Comparison of ENCODE assay signal across 13 cellular contexts in genomic region chr9:104074876-104075275, GRCh38. TPM values are rescaled to one million over a fixed set of nuclear protein-coding genes. Genes with fewer than 3 reads are reported as not detected.
A peak's percentile ranks its signal among the peaks of the same experiment; 100 is the strongest.
DNase-seq lines count a peak whose midpoint lies in the region; ATAC-seq, FAIRE-seq and TF ChIP-seq lines count a peak whose summit lies in the region.
"Had no signal": no experiment of that assay in that cellular context is flagged by ENCODE, and none has a peak within 500 bp of the region (broad histone marks: within the 10 kb centered on the region; RNA-seq: fewer than 3 reads in every experiment).

No MANE protein-coding gene starts in this region.

- H3K4me3 ChIP-seq in AG09309 (ENCODE audit: control insufficient read depth, low read depth, low read length) (no peak overlapping the region), SJSA1 (no peak overlapping the region), fibroblast of the aortic adventitia (ENCODE audit: low read depth, low read length) (no peak overlapping the region), muscle layer of colon (ENCODE audit: low read depth in 1 of 2, low read length in 2 of 2) (no peak overlapping the region), kidney (ENCODE audit: low read length in 2 of 2) (no peak overlapping the region)
- no peak overlapping the region for H3K4me3 ChIP-seq in effector memory CD4-positive, alpha-beta T cell (ENCODE audit: insufficient read depth, low read depth, low read length, poor library complexity, severe bottlenecking)
- H3K4me3 ChIP-seq: SK-N-MC had no signal

- FAIRE-seq in kidney (lab: Jason Lieb, UNC): no peak

- H3K4me1 ChIP-seq in SJSA1 (replicated peaks) (peaks cover 26% of the 10 kb centered on the region), muscle layer of colon (ENCODE audit: insufficient read depth, low read length) (peaks cover 31% of the 10 kb centered on the region), kidney (ENCODE audit: control insufficient read depth in 1 of 2, insufficient read depth in 1 of 2, low read depth in 1 of 2, low read length in 2 of 2) (no peaks in the 10 kb centered on the region)
- H3K4me1 ChIP-seq in effector memory CD4-positive, alpha-beta T cell (ENCODE audit: control insufficient read depth, insufficient read depth, low read length, poor library complexity, severe bottlenecking): no peaks in the 10 kb centered on the region

- intact Hi-C loops in kidney (cut with DNase I): no loop called here

- ATAC-seq in HG02981 (IDR thresholded peaks at IDR 0.05; ENCODE audit: unreplicated experiment): no peak
- ATAC-seq: activated T-helper 17 cell treated with anti-CD3 and anti-CD28 coated beads, Interleukin-2, amount 50 U/mL, for 72 hours had no signal

- DNase-seq in AG09309 (ENCODE audit: low read depth) (peak; percentile 46), SJSA1 (ENCODE audit: low read depth in 1 of 2, low spot score in 2 of 2) (peak in 1 of 2 experiments; percentile 61), fibroblast of the aortic adventitia (ENCODE audit: low read depth) (peak; percentile 86), LoVo (ENCODE audit: low spot score) (no peak), kidney (no peak)
- DNase-seq in effector memory CD4-positive, alpha-beta T cell: no peak
- DNase-seq: CD4-positive, CD25-positive, alpha-beta regulatory T cell; NCI-H1105 treated with DMSO at 0.1 percent for 48 hours; NCI-H524 had no signal

- no peaks in the 10 kb centered on the region for H3K9me3 ChIP-seq in SJSA1 (replicated peaks)
- no peaks in the 10 kb centered on the region for H3K9me3 ChIP-seq in muscle layer of colon (ENCODE audit: low read length)
- H3K9me3 ChIP-seq in kidney (ENCODE audit: control insufficient read depth in 1 of 2, low read length in 2 of 2): peaks cover 0 to 2% of the 10 kb centered on the region in 2 donors
- no peaks in the 10 kb centered on the region for H3K9me3 ChIP-seq in effector memory CD4-positive, alpha-beta T cell (ENCODE audit: control insufficient read depth, low read length)

- H3K27me3 ChIP-seq in SJSA1 (replicated peaks): no peaks in the 10 kb centered on the region
- no peaks in the 10 kb centered on the region for H3K27me3 ChIP-seq in muscle layer of colon (ENCODE audit: control insufficient read depth in 1 of 2, insufficient read depth in 2 of 2, low read length in 2 of 2)
- peaks cover 7% of the 10 kb centered on the region for H3K27me3 ChIP-seq in effector memory CD4-positive, alpha-beta T cell (replicated peaks; ENCODE audit: control insufficient read depth, insufficient read depth, low read length, poor library complexity, severe bottlenecking)

- no peak overlapping the region for H3K9ac ChIP-seq in muscle layer of colon (ENCODE audit: low read length)
- H3K9ac ChIP-seq in kidney (ENCODE audit: low read length in 2 of 2): no peak overlapping the region

- H3K27ac ChIP-seq in SJSA1 (peak overlapping the region; percentile 10), muscle layer of colon (ENCODE audit: low read depth, low read length) (peak overlapping the region; percentile 37), kidney (ENCODE audit: low read depth in 2 of 2, low read length in 2 of 2) (no peak overlapping the region)
- no peak overlapping the region for H3K27ac ChIP-seq in effector memory CD4-positive, alpha-beta T cell (ENCODE audit: insufficient read depth, low read length, poor library complexity, severe bottlenecking)
- H3K27ac ChIP-seq: SK-N-MC had no signal

- H3K36me3 ChIP-seq in SJSA1 (no peaks in the 10 kb centered on the region), muscle layer of colon (ENCODE audit: insufficient read depth, low read length) (no peaks in the 10 kb centered on the region), kidney (ENCODE audit: control insufficient read depth in 1 of 2, insufficient read depth in 2 of 2, low read length in 2 of 2) (no peaks in the 10 kb centered on the region)
- H3K36me3 ChIP-seq in effector memory CD4-positive, alpha-beta T cell (ENCODE audit: control insufficient read depth, insufficient read depth, low read length): no peaks in the 10 kb centered on the region

- TF ChIP-seq CTCF in AG09309 (IDR thresholded peaks at IDR 0.05; ENCODE audit: control insufficient read depth, insufficient read depth, low read depth, low read length, missing control alignments) (no peak), fibroblast of the aortic adventitia (IDR thresholded peaks at IDR 0.05; ENCODE audit: insufficient read depth, low read length) (no peak), kidney (IDR thresholded peaks at IDR 0.05; ENCODE audit: borderline replicate concordance, extremely low read depth, insufficient read depth) (no peak)

RNA-seq across cellular contexts. Expression of gene SMC2, which starts 19.2 kb away (rescaled TPM):
- total RNA-seq in SJSA1 (2014; rRNA removed; shearing (Covaris generic)): 42.5 and 43.3 TPM in 2 replicates
- total RNA-seq in fibroblast of the aortic adventitia (ENCODE audit: low replicate concordance) (13.4 and 70.3 TPM in 2 replicates), kidney (7.8 TPM)
- 2.5 TPM for polyA plus RNA-seq in kidney (ENCODE audit: insufficient read depth, low read depth, low replicate concordance)

Comparison
In these comparisons a context has a peak if more than half of its experiments do, and no peak if none do; other contexts are left out.
1. DNase-seq: peak in AG09309 (single experiment) and fibroblast of the aortic adventitia (single experiment); none in LoVo (single experiment), kidney (single experiment) and effector memory CD4-positive, alpha-beta T cell (0 of 3).
2. H3K27ac ChIP-seq: peak in SJSA1 (single experiment) and muscle layer of colon (single experiment); none in kidney (0 of 2) and effector memory CD4-positive, alpha-beta T cell (single experiment).